Comparison of ENCODE assay signal across 8 cellular contexts in the genomic region with DNA sequence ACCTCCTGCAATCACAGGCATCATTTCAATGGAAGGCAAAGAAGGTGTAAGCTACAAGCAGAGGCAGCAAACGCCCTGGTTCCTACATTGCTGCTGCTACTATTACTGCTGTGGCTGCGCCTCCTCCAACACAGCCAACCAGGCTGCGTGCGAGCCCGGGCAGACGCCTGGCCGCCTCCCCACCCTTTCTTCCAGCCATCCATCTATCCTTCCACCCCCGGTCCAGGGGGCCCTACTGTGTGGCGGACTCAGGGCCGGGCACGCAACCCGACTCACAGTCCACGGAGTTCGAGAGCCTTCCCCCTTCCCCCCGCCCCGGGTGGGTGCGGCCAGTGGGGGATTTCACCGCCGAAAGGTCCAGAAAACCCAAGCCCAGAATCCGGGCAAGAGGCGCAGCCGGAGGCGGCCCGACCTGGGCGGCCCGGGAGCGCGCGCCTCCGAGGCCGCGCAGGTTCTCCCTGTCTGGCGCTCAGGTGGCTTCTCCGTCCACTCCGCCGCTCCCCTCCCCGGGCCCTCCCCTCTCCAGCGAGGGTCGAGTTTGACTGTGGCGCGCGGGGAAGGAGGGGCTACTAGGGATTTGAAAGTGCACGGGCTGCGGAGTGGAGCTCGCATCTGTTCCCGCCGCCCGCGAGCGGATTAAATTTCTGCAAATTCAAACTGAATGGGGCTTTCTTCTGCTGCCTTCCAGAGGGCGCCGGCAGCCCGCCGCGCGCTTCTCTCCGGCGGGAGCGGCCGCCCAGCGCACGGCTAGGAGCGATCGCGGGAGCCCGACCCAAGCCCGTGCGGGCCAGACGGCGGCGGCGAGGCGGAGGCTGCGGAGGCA. TPM values are rescaled to one million over a fixed set of nuclear protein-coding genes. Genes with fewer than 3 reads are reported as not detected.
DNase-seq lines count a peak whose midpoint lies in the region; ATAC-seq, FAIRE-seq and TF ChIP-seq lines count a peak whose summit lies in the region.

A gene (plus strand): TSS at position 569 of the 823 bp plus-strand sequence. CDS start 655 bp downstream, outside the sequence.

- TF ChIP-seq CTCF in D721Med (IDR thresholded peaks at IDR 0.05; ENCODE audit: insufficient read depth, missing control alignments) (peak; percentile 23), epithelial cell of proximal tubule (conservative IDR thresholded peaks at IDR 0.05; ENCODE audit: low read depth, low read length) (no peak)

- peaks cover 53 to 63% of the 10 kb centered on the region in 2 donors for H3K27me3 Mint-ChIP-seq in T-cell

- peaks cover 9% of the 10 kb centered on the region for H3K4me1 ChIP-seq in mucosa of stomach (ENCODE audit: control insufficient read depth, insufficient read depth, low read length)

- H3K36me3 Mint-ChIP-seq in T-cell, result no peaks in the 10 kb centered on the region

- H3K4me1 Mint-ChIP-seq in T-cell, result peaks cover 6 to 16% (median 6%) of the 10 kb centered on the region in 3 donors

- H3K36me3 ChIP-seq in mucosa of stomach (ENCODE audit: control insufficient read depth, insufficient read depth, low read length), result no peaks in the 10 kb centered on the region

- peak within 1 kb of the TSS; percentile 62 for H3K4me3 ChIP-seq in epithelial cell of proximal tubule (ENCODE audit: low read depth, low read length)
- H3K4me3 ChIP-seq in mucosa of stomach (ENCODE audit: low read length), result peak within 1 kb of the TSS; percentile 8

- H3K9me3 ChIP-seq in mucosa of stomach (ENCODE audit: control insufficient read depth, low read length), result no peaks in the 10 kb centered on the region

- H3K4me3 Mint-ChIP-seq in T-cell, result peak within 1 kb of the TSS; percentile 74 to 77 (median 76)

- FAIRE-seq in D721Med (lab: Jason Lieb, UNC) (no peak), urothelium cell line (lab: Jason Lieb, UNC) (peak; percentile 95)

- DNase-seq in D721Med (ENCODE audit: insufficient read length, low spot score) (peak; percentile 82), Kasumi-1 (lab: John Stamatoyannopoulos, UW) (peak; percentile 3 to 31), T-cell (peak in 2 of 34 experiments; percentile 2 to 6), epithelial cell of proximal tubule (ENCODE audit: low read depth) (no peak), urothelium cell line (ENCODE audit: low spot score) (peak; percentile 83)
- DNase-seq in activated effector memory CD4-positive, alpha-beta T cell treated with anti-CD3 and anti-CD28 coated beads, Interleukin-2, amount 50 U/mL, for 16 hours, result no peak

- peak within 1 kb of the TSS; percentile 17 for H3K9ac ChIP-seq in mucosa of stomach (ENCODE audit: low read length)

- CTCF ChIA-PET in T-cell (lab: Charles Lee), result no interaction called here

- H3K27ac Mint-ChIP-seq in T-cell, result no peak within 1 kb of the TSS

- peaks cover 36% of the 10 kb centered on the region for H3K27me3 ChIP-seq in mucosa of stomach (ENCODE audit: control insufficient read depth, insufficient read depth, low read length)

- ATAC-seq in T-cell (replicated peaks in 1 of 4) (peak in 2 of 4 experiments; percentile 16 to 22), HG03432 (IDR thresholded peaks at IDR 0.05; ENCODE audit: unreplicated experiment) (no peak)

- H3K9me3 Mint-ChIP-seq in T-cell, result no peaks in the 10 kb centered on the region

- POLR2A ChIA-PET in T-cell (lab: Charles Lee), result no interaction called here

RNA-seq across cellular contexts. Expression of the gene that starts here (rescaled TPM):
- 1 to 10 TPM in 1 of 5 donors, under 1 TPM in 2, not detected in 2; 0.22 to 1.1 (median 0.35) TPM for total RNA-seq in T-cell
- total RNA-seq in epithelial cell of proximal tubule, result 1.6 and 2.8 TPM in 2 replicates

Comparison
In these comparisons a context has a peak if more than half of its experiments do, and no peak if none do; other contexts are left out.
1. DNase-seq: peak in D721Med (single experiment), Kasumi-1 (2 of 2) and urothelium cell line (single experiment); none in epithelial cell of proximal tubule (single experiment) and activated effector memory CD4-positive, alpha-beta T cell treated with anti-CD3 and anti-CD28 coated beads, Interleukin-2, amount 50 U/mL, for 16 hours (single experiment).